In the genomic region with DNA sequence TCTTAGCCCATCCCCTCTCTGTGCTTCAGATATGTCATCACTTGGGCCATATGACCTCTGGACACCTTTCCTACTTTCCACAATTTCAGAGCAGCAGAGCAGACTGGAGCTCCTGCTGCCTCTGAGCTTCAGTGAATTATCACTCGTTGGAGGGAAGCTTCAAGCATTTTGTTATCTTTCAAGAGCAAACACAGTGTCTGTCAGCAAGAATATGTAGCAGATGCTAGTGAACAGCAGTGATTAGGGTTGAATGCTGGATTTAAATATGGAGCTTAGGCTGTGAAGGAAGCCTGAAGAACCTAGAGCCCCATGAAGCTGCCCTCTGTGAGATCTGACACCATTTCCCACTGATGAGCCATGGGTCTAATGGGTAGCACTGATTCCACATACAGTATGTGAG, we compare ENCODE assay signal across 27 cellular contexts.
"Had no signal": no experiment of that assay in that cellular context is flagged by ENCODE, and none has a peak within 500 bp of the region (broad histone marks: within the 10 kb centered on the region; RNA-seq: fewer than 3 reads in every experiment).

No MANE protein-coding gene starts in this region.

- H3K9me3 ChIP-seq: testis, thyroid gland had no signal

- FAIRE-seq: urothelium cell line had no signal

- ATAC-seq: stimulated activated effector memory CD8-positive, alpha-beta T cell treated with anti-CD3 and anti-CD28 coated beads, Interleukin-12 subunit alpha, Interleukin-12 subunit beta, amount 100 ng/mL, for 72 hours; stimulated activated memory B cell treated with anti-CD40 and anti-IgM and Interleukin-4, amounts not matched to agents 10 μg/mL and 1 μg/mL and 100 μg/mL, for 72 hours; stimulated activated naive B cell treated with anti-CD40 and anti-IgM and Interleukin-4, amounts not matched to agents 10 μg/mL and 1 μg/mL and 100 μg/mL, for 72 hours; stimulated activated naive CD8-positive, alpha-beta T cell treated with anti-CD3 and anti-CD28 coated beads, Interleukin-15, amount 100 ng/mL, for 72 hours; stimulated activated naive CD8-positive, alpha-beta T cell treated with anti-CD3 and anti-CD28 coated beads, Interleukin-15, Interleukin-2, amounts not matched to agents 100 U/mL and 50 U/mL, for 24 hours; upper lobe of right lung had no signal

- H3K27me3 ChIP-seq: stomach, suprapubic skin, testis, thyroid gland, tibial artery, tibial nerve, transverse colon, upper lobe of left lung, upper lobe of right lung, uterus, vagina had no signal

- H3K27ac ChIP-seq: stomach, suprapubic skin, testis, thoracic aorta, thyroid gland, tibial artery, tibial nerve, transverse colon, upper lobe of left lung, upper lobe of right lung, uterus, vagina had no signal

- DNase-seq: stimulated activated CD4-positive, alpha-beta T cell treated with anti-CD3 and anti-CD28 coated beads, Interleukin-2, amount 100 ng/mL, for 48 hours; stimulated activated CD4-positive, alpha-beta T cell treated with anti-CD3 and anti-CD28 coated beads, Interleukin-4, amount 100 ng/mL, for 1 hour; stimulated activated CD4-positive, alpha-beta T cell treated with anti-CD3 and anti-CD28 coated beads, Interleukin-4, amount 100 ng/mL, for 24 hours; stimulated activated CD4-positive, alpha-beta T cell treated with anti-CD3 and anti-CD28 coated beads, Interleukin-4, amount 100 ng/mL, for 4 hours; stimulated activated CD8-positive, alpha-beta memory T cell treated with anti-CD3 and anti-CD28 coated beads, Interleukin-4, amount 100 ng/mL, for 48 hours; stimulated activated naive B cell treated with anti-CD40 and anti-IgM and Interleukin-4, amounts not matched to agents 10 μg/mL and 1 μg/mL and 100 μg/mL, for 72 hours; stimulated activated naive CD4-positive, alpha-beta T cell; stimulated activated naive CD4-positive, alpha-beta T cell treated with Interleukin-2 at 50 U/mL for 16 hours; stimulated activated naive CD8-positive, alpha-beta T cell treated with anti-CD3 and anti-CD28 coated beads, Interleukin-15, amount 100 ng/mL, for 72 hours; stimulated activated naive CD8-positive, alpha-beta T cell treated with anti-CD3 and anti-CD28 coated beads, Interleukin-15, Interleukin-2, amounts not matched to agents 100 U/mL and 50 U/mL, for 24 hours; stomach; substantia nigra; testis; thyroid gland; tibial artery; transverse colon; trophoblast cell; upper lobe of left lung; upper lobe of right lung; uterus had no signal

- H3K4me1 ChIP-seq: stomach, suprapubic skin, testis, tibial artery, tibial nerve, upper lobe of left lung, upper lobe of right lung, uterus, vagina had no signal

- H3K4me3 ChIP-seq: stomach, suprapubic skin, testis, thoracic aorta, thyroid gland, tibial artery, tibial nerve, transverse colon, upper lobe of left lung, upper lobe of right lung, uterus, vagina had no signal

- H3K36me3 ChIP-seq: stomach, thyroid gland, transverse colon, upper lobe of left lung, upper lobe of right lung, uterus, vagina had no signal
